Comparison of ENCODE assay signal across 15 cellular contexts in the genomic region with DNA sequence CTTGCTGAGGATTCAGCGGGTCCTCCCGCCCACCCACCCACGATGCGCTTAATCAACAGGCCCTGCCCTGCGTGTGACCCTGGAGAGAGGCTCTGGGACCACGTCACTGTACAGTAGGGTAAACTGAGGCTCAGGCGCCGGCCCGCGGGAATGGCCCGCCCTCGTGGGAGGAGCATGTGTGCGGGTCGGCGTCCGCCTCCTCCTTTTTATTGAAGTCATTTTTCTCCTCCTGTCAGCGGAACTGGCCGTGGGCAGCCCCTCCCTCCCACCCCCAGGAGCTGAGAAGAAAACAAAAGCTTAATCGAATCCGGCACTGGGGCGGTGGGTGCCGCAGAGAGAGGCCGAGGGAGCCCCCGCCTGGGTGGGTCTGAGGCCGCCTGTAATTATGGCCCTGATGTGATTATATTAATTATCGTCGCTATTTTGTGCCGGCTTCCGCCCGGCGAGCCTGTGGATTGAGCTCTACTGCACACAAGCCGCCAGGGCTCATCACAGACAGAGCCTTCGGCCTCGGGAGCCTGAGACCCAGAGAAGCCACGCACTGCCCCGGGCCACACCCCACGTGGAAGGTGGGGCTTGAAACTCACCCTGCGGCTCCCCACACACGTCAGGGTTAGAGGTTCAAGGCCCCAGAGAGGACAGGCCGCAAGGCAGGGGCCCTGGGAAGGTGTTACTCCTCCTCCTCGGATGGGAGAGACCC. TPM values are rescaled to one million over a fixed set of nuclear protein-coding genes. Genes with fewer than 3 reads are reported as not detected.
DNase-seq lines count a peak whose midpoint lies in the region; ATAC-seq and TF ChIP-seq lines count a peak whose summit lies in the region.
"Had no signal": no experiment of that assay in that cellular context is flagged by ENCODE, and none has a peak within 500 bp of the region (broad histone marks: within the 10 kb centered on the region; RNA-seq: fewer than 3 reads in every experiment).

No MANE protein-coding gene starts in this region.

- 28% methylated on average over 22 of the region's 41 CpGs for WGBS in mammary epithelial cell (ENCODE audit: low coverage, missing lambda C conversion rate)
- 49 to 80% methylated on average over 1 to 40 of the region's 41 CpGs for WGBS in upper lobe of left lung, 2 donors

- DNase-seq in breast epithelium (ENCODE audit: low spot score in 2 of 2) (peak in 1 of 2 donors; percentile 36), mammary epithelial cell (no peak), NCI-H82 (lab: John Stamatoyannopoulos, UW) (peak; percentile 82), left lung (peak; percentile 22 to 50), upper lobe of left lung (peak; percentile 8 to 66), T-cell (no peak)
- DNase-seq: activated CD8-positive, alpha-beta T cell treated with anti-CD3 and anti-CD28 coated beads, Interleukin-2, amount 10 ng/mL, durations not matched to agents 7 days and 5 days; OCI-M1; stimulated activated naive B cell treated with anti-CD40 and anti-IgM and Interleukin-4, amounts not matched to agents 10 μg/mL and 1 μg/mL and 100 μg/mL, for 72 hours; trophoblast cell had no signal

- H3K27me3 ChIP-seq in breast epithelium, result peaks cover 10 to 50% of the 10 kb centered on the region in 2 donors
- no peaks in the 10 kb centered on the region for H3K27me3 ChIP-seq in mammary epithelial cell (ENCODE audit: insufficient read depth, low read length)
- peaks cover 0 to 54% of the 10 kb centered on the region in 2 donors for H3K27me3 ChIP-seq in left lung
- no peaks in the 10 kb centered on the region for H3K27me3 ChIP-seq in upper lobe of left lung

- H3K36me3 ChIP-seq in breast epithelium (no peaks in the 10 kb centered on the region), mammary epithelial cell (ENCODE audit: insufficient read depth, low read length) (no peaks in the 10 kb centered on the region), left lung (no peaks in the 10 kb centered on the region), upper lobe of left lung (no peaks in the 10 kb centered on the region)
- H3K36me3 ChIP-seq: neutrophil had no signal

- no peak overlapping the region for H3K27ac Mint-ChIP-seq in T-cell
- H3K27ac Mint-ChIP-seq: activated CD8-positive, alpha-beta T cell treated with anti-CD3 and anti-CD28 coated beads, Interleukin-2, amount 10 ng/mL, durations not matched to agents 7 days and 5 days; activated T-helper 17 cell treated with anti-CD3 and anti-CD28 coated beads, Interleukin-2, amount 50 U/mL, for 72 hours; stimulated activated naive B cell treated with anti-CD40 and anti-IgM and Interleukin-4, amounts not matched to agents 10 μg/mL and 1 μg/mL and 100 μg/mL, for 72 hours had no signal

- TF ChIP-seq POLR2A in breast epithelium (IDR thresholded peaks at IDR 0.05), result no peak
- no peak for TF ChIP-seq POLR2A in upper lobe of left lung (IDR thresholded peaks at IDR 0.05)

- H3K9ac ChIP-seq in mammary epithelial cell (ENCODE audit: insufficient read depth, low read length), result no peak overlapping the region

- H4K20me1 ChIP-seq in mammary epithelial cell (ENCODE audit: insufficient read depth, low read length), result no peaks in the 10 kb centered on the region

- H3K79me2 ChIP-seq in mammary epithelial cell (ENCODE audit: insufficient read depth, low read length), result no peaks in the 10 kb centered on the region

- TF ChIP-seq CTCF in breast epithelium (IDR thresholded peaks at IDR 0.05) (no peak), mammary epithelial cell (conservative IDR thresholded peaks at IDR 0.05 in 1 of 2, IDR thresholded peaks at IDR 0.05 in 1 of 2; ENCODE audit: extremely low read depth in 1 of 2, insufficient read depth in 1 of 2, low read depth in 1 of 2, low read length in 2 of 2) (no peak), left lung (IDR thresholded peaks at IDR 0.05) (no peak), upper lobe of left lung (IDR thresholded peaks at IDR 0.05) (no peak)

- H3K4me3 Mint-ChIP-seq in T-cell, result no peak overlapping the region
- H3K4me3 Mint-ChIP-seq: activated CD8-positive, alpha-beta T cell treated with anti-CD3 and anti-CD28 coated beads, Interleukin-2, amount 10 ng/mL, durations not matched to agents 7 days and 5 days; activated T-helper 17 cell treated with anti-CD3 and anti-CD28 coated beads, Interleukin-2, amount 50 U/mL, for 72 hours; stimulated activated naive B cell treated with anti-CD40 and anti-IgM and Interleukin-4, amounts not matched to agents 10 μg/mL and 1 μg/mL and 100 μg/mL, for 72 hours had no signal

- BruUV-seq in mammary epithelial cell (replicated peaks; lab: Mats Ljungman, UMichigan), result no TSS peak

- no peaks in the 10 kb centered on the region for H3K36me3 Mint-ChIP-seq in T-cell
- H3K36me3 Mint-ChIP-seq: stimulated activated naive B cell treated with anti-CD40 and anti-IgM and Interleukin-4, amounts not matched to agents 10 μg/mL and 1 μg/mL and 100 μg/mL, for 72 hours had no signal

- H3K27ac ChIP-seq in breast epithelium (no peak overlapping the region), mammary epithelial cell (ENCODE audit: insufficient read depth, low read depth, low read length) (no peak overlapping the region), left lung (no peak overlapping the region), upper lobe of left lung (no peak overlapping the region)
- H3K27ac ChIP-seq: neutrophil, skin epidermis had no signal

- in situ Hi-C loops in mammary epithelial cell (cut with MboI; ENCODE audit: low sequenced_read_pairs in 2 of 2), result no loop called here

- H3K9me3 ChIP-seq in breast epithelium (no peaks in the 10 kb centered on the region), mammary epithelial cell (replicated peaks; ENCODE audit: insufficient read depth, low read length) (peaks cover 2% of the 10 kb centered on the region), left lung (peaks cover 0 to 3% of the 10 kb centered on the region in 2 donors), upper lobe of left lung (no peaks in the 10 kb centered on the region)
- H3K9me3 ChIP-seq: neutrophil had no signal

- CTCF ChIA-PET in mammary epithelial cell (lab: Charles Lee; ENCODE audit: low non-redundant PET) (no interaction called here), T-cell (lab: Charles Lee) (no interaction called here)

- H3K27me3 Mint-ChIP-seq in T-cell, result peaks cover 7 to 26% of the 10 kb centered on the region in 2 donors

- H3K4me2 ChIP-seq in mammary epithelial cell (ENCODE audit: insufficient read depth, low read depth, low read length), result no peak overlapping the region

- intact Hi-C loops in breast epithelium (cut with DNase I; ENCODE audit: low total_unique reads) (no loop called here), mammary epithelial cell (cut with micrococcal nuclease) (no loop called here), left lung (cut with DNase I) (no loop called here)

- no peaks in the 10 kb centered on the region for H3K4me1 Mint-ChIP-seq in T-cell
- H3K4me1 Mint-ChIP-seq: activated T-helper 17 cell treated with anti-CD3 and anti-CD28 coated beads, Interleukin-2, amount 50 U/mL, for 72 hours had no signal

- no peak for TF ChIP-seq EP300 in upper lobe of left lung (IDR thresholded peaks at IDR 0.05)

- peak; percentile 30 for ATAC-seq in left lung
- peak in 1 of 2 donors; percentile 28 for ATAC-seq in upper lobe of left lung (ENCODE audit: low FRiP score in 2 of 2)
- ATAC-seq in HG02885 (IDR thresholded peaks at IDR 0.05; ENCODE audit: poor library complexity, unreplicated experiment), result no peak
- no peak for ATAC-seq in T-cell (replicated peaks in 1 of 4)
- no peak for ATAC-seq in HG03520 (IDR thresholded peaks at IDR 0.05; ENCODE audit: unreplicated experiment)
- ATAC-seq: activated CD8-positive, alpha-beta T cell treated with anti-CD3 and anti-CD28 coated beads, Interleukin-2, amount 10 ng/mL, durations not matched to agents 7 days and 5 days; activated T-helper 17 cell treated with anti-CD3 and anti-CD28 coated beads, Interleukin-2, amount 50 U/mL, for 72 hours; stimulated activated naive B cell treated with anti-CD40 and anti-IgM and Interleukin-4, amounts not matched to agents 10 μg/mL and 1 μg/mL and 100 μg/mL, for 72 hours had no signal

- no peak overlapping the region for H2AFZ ChIP-seq in mammary epithelial cell (ENCODE audit: low read depth, low read length)

- H3K4me3 ChIP-seq in breast epithelium (peak overlapping the region in 2 of 3 donors; percentile 4 to 40), mammary epithelial cell (replicated peaks in 1 of 3; ENCODE audit: insufficient read depth in 1 of 3, low read depth in 2 of 3, low read length in 3 of 3) (no peak overlapping the region), left lung (no peak overlapping the region), upper lobe of left lung (peak overlapping the region in 2 of 4 donors; percentile 20 to 35)
- H3K4me3 ChIP-seq: skin epidermis had no signal

- H3K9me3 Mint-ChIP-seq in T-cell, result no peaks in the 10 kb centered on the region
- H3K9me3 Mint-ChIP-seq: activated T-helper 17 cell treated with anti-CD3 and anti-CD28 coated beads, Interleukin-2, amount 50 U/mL, for 72 hours had no signal

- H3K4me1 ChIP-seq in breast epithelium (no peaks in the 10 kb centered on the region), mammary epithelial cell (ENCODE audit: insufficient read depth, low read length) (no peaks in the 10 kb centered on the region), left lung (no peaks in the 10 kb centered on the region), upper lobe of left lung (peaks cover 0 to 2% (median 0%) of the 10 kb centered on the region in 4 donors)

- POLR2A ChIA-PET in T-cell (lab: Charles Lee), result no interaction called here

- dilution Hi-C loops in mammary epithelial cell (cut with HindIII; ENCODE audit: low sequenced_read_pairs), result no loop called here

RNA-seq across cellular contexts. Expression of gene C2CD4C, which starts 7.0 kb away (rescaled TPM):
- total RNA-seq in breast epithelium, result 1 to 10 TPM in 1 of 3 donors, under 1 TPM in 2; 0.29 to 2.6 (median 0.80) TPM
- total RNA-seq in mammary epithelial cell, result 1 to 10 TPM in 1 of 2 donors, under 1 TPM in 1; 0.33 to 1.8 TPM
- polyA plus RNA-seq in mammary epithelial cell, result 0.39 TPM
- polyA minus RNA-seq in mammary epithelial cell, result not detected
- total RNA-seq in left lung, result 1 to 10 TPM; 1.1 to 2.4 TPM
- 1 to 10 TPM in 4 of 6 donors, under 1 TPM in 2; 0.76 to 2.1 (median 1.6) TPM for total RNA-seq in upper lobe of left lung
- total RNA-seq in T-cell, result under 1 TPM in 1 of 5 donors, not detected in 4; 0.06 TPM
- total RNA-seq: activated CD8-positive, alpha-beta T cell treated with anti-CD3 and anti-CD28 coated beads, Interleukin-2, amount 10 ng/mL, durations not matched to agents 7 days and 5 days had no signal

RNA-seq across cellular contexts. Expression of gene MIER2, which starts 57.4 kb away (rescaled TPM):
- 10 to 100 TPM in 2 of 3 donors, 1 to 10 TPM in 1; 5.4 to 17.0 (median 12.8) TPM for total RNA-seq in breast epithelium
- total RNA-seq in mammary epithelial cell, result 10 to 100 TPM; 17.8 to 41.6 TPM
- 18.0 TPM for polyA plus RNA-seq in mammary epithelial cell
- 102 TPM for polyA minus RNA-seq in mammary epithelial cell
- 10 to 100 TPM; 24.8 to 41.6 TPM for total RNA-seq in left lung
- 10 to 100 TPM; 16.4 to 64.8 (median 31.7) TPM for total RNA-seq in upper lobe of left lung
- 10 to 100 TPM; 13.1 to 23.2 (median 18.0) TPM for total RNA-seq in T-cell

RNA-seq across cellular contexts. Expression of gene SHC2, which starts 58.8 kb away (rescaled TPM):
- total RNA-seq in breast epithelium (10 to 100 TPM in 2 of 3 donors, 1 to 10 TPM in 1; 8.3 to 40.6 (median 21.8) TPM), mammary epithelial cell (1 to 10 TPM in 1 of 2 donors, under 1 TPM in 1; 0.68 to 1.3 TPM), left lung (10 to 100 TPM; 16.8 to 34.5 TPM), upper lobe of left lung (100 to 1,000 TPM in 1 of 6 donors, 10 to 100 TPM in 5; 10.5 to 104 (median 22.5) TPM), T-cell (1 to 10 TPM in 4 of 5 donors, under 1 TPM in 1; 0.66 to 4.4 (median 3.4) TPM)
- 0.10 TPM for polyA plus RNA-seq in mammary epithelial cell
- polyA minus RNA-seq in mammary epithelial cell, result not detected
- total RNA-seq: activated CD8-positive, alpha-beta T cell treated with anti-CD3 and anti-CD28 coated beads, Interleukin-2, amount 10 ng/mL, durations not matched to agents 7 days and 5 days had no signal

Comparison
In these comparisons a context has a peak if more than half of its experiments do, and no peak if none do; other contexts are left out.
1. H3K4me3 ChIP-seq: peak in breast epithelium (2 of 3); none in mammary epithelial cell (0 of 3) and left lung (0 of 2).
2. DNase-seq: peak in NCI-H82 (single experiment), left lung (2 of 2) and upper lobe of left lung (2 of 2); none in mammary epithelial cell (single experiment) and T-cell (0 of 34).